Comparison of ENCODE assay signal across 1 cellular context in genomic region chr7:149422065-149422913, GRCh38.
TF ChIP-seq lines count a peak whose summit lies in the region.

No MANE protein-coding gene starts in this region.

TF ChIP-seq in K562, 482 proteins besides CTCF, POLR2A, EP300 and RAD21 (continued from another document and continues in another):
- no peak for TF ChIP-seq PBX2 (CRISPR knock-in tag; IDR thresholded peaks at IDR 0.05; ENCODE audit: low read depth)
- TF ChIP-seq PBX2 (tag; conservative IDR thresholded peaks at IDR 0.05; ENCODE audit: low read depth), result no peak
- peak; percentile 62 for TF ChIP-seq CREM (IDR thresholded peaks at IDR 0.05; ENCODE audit: low read depth)
- TF ChIP-seq SMAD1 (IDR thresholded peaks at IDR 0.05; ENCODE audit: low read depth, low read length, partially characterized antibody), result peak; percentile 60
- peak; percentile 70 for TF ChIP-seq VEZF1 (CRISPR knock-in tag; IDR thresholded peaks at IDR 0.05)
- no peak for TF ChIP-seq ZNF354B (CRISPR knock-in tag; IDR thresholded peaks at IDR 0.05)
- TF ChIP-seq CTCFL (IDR thresholded peaks at IDR 0.05; ENCODE audit: borderline replicate concordance, insufficient read depth, low read depth, low read length, poor library complexity, severe bottlenecking), result peak; percentile 99
- TF ChIP-seq NKRF (IDR thresholded peaks at IDR 0.05; ENCODE audit: borderline replicate concordance), result no peak
- 0 out of 2 replicates have a peak, but pooled peaks have one; percentile 50 for TF ChIP-seq ZKSCAN1 (IDR thresholded peaks at IDR 0.05; ENCODE audit: low read depth, low read length)
- TF ChIP-seq ZNF830 (CRISPR knock-in tag; IDR thresholded peaks at IDR 0.05), result 0 out of 2 replicates have a peak, but pooled peaks have one; percentile 63
- TF ChIP-seq NELFE (IDR thresholded peaks at IDR 0.05; ENCODE audit: insufficient read depth, insufficient read length), result no peak
- peak; percentile 76 for TF ChIP-seq KDM5B (IDR thresholded peaks at IDR 0.05; ENCODE audit: insufficient replicate concordance, low read depth, low read length)
- no peak for TF ChIP-seq POLR2AphosphoS2 (IDR thresholded peaks at IDR 0.05; ENCODE audit: low read length)
- TF ChIP-seq L3MBTL2 (IDR thresholded peaks at IDR 0.05), result peak; percentile 89
- no peak for TF ChIP-seq ZSCAN32 (CRISPR knock-in tag; IDR thresholded peaks at IDR 0.05)
- no peak for TF ChIP-seq HDAC6 (IDR thresholded peaks at IDR 0.05; ENCODE audit: low read depth, low read length)
- no peak for TF ChIP-seq ZNF445 (CRISPR knock-in tag; IDR thresholded peaks at IDR 0.05; ENCODE audit: low read depth)
- TF ChIP-seq ZNF780A (CRISPR knock-in tag; IDR thresholded peaks at IDR 0.05), result no peak
- peak; percentile 79 for TF ChIP-seq SMC3 (conservative IDR thresholded peaks at IDR 0.05; ENCODE audit: insufficient read depth, low read depth, low read length)
- TF ChIP-seq ID3 (CRISPR knock-in tag; IDR thresholded peaks at IDR 0.05), result no peak
- peak; percentile 56; the same call in 1 of the 2 replicates for TF ChIP-seq ID3 (tag; IDR thresholded peaks at IDR 0.05)
- no peak for TF ChIP-seq REST (CRISPR knock-in tag; IDR thresholded peaks at IDR 0.05; ENCODE audit: low read depth)
- TF ChIP-seq BCOR (IDR thresholded peaks at IDR 0.05), result no peak
- peak in 1 of 2 experiments; percentile 83; a peak in 1 of 4 replicates for TF ChIP-seq RCOR1 (IDR thresholded peaks at IDR 0.05; ENCODE audit: borderline replicate concordance in 1 of 2, low read depth in 2 of 2, low read length in 2 of 2)
- no peak for TF ChIP-seq THRA (IDR thresholded peaks at IDR 0.05)
- 0 out of 2 replicates have a peak, but pooled peaks have one; percentile 34 for TF ChIP-seq ZHX1 (conservative IDR thresholded peaks at IDR 0.05; ENCODE audit: low read length)
- peak; percentile 95; the same call in 1 of the 2 replicates for TF ChIP-seq ATF6 (CRISPR knock-in tag; IDR thresholded peaks at IDR 0.05)
- no peak for TF ChIP-seq ZNF740 (CRISPR knock-in tag; IDR thresholded peaks at IDR 0.05)
- no peak for TF ChIP-seq ZNF740 (tag; IDR thresholded peaks at IDR 0.05)
- peak; percentile 63 for TF ChIP-seq TBP (optimal IDR thresholded peaks at IDR 0.05; ENCODE audit: low read depth, low read length)
- TF ChIP-seq TAF1 (IDR thresholded peaks at IDR 0.05; ENCODE audit: control insufficient read depth, extremely low read depth, insufficient read depth, low read length, severe bottlenecking), result peak; percentile 71
- TF ChIP-seq SFPQ (IDR thresholded peaks at IDR 0.05; ENCODE audit: low read depth, low read length), result no peak
- no peak for TF ChIP-seq MYBL2 (IDR thresholded peaks at IDR 0.05; ENCODE audit: low read depth)
- no peak for TF ChIP-seq MYBL2 (CRISPR knock-in tag; IDR thresholded peaks at IDR 0.05; ENCODE audit: borderline replicate concordance)
